In genomic region chr10:113025487-113025886, GRCh38 we compare ENCODE assay signal across 26 cellular contexts.
DNase-seq lines count a peak whose midpoint lies in the region; ATAC-seq and TF ChIP-seq lines count a peak whose summit lies in the region.
"Had no signal": no experiment of that assay in that cellular context is flagged by ENCODE, and none has a peak within 500 bp of the region (broad histone marks: within the 10 kb centered on the region; RNA-seq: fewer than 3 reads in every experiment).

No MANE protein-coding gene starts in this region.

- H2BK12ac ChIP-seq in trophoblast cell (ENCODE audit: low read length), result no peak overlapping the region

- H3K23ac ChIP-seq in trophoblast cell (ENCODE audit: low read length), result no peak overlapping the region

- DNase-seq in M059J (ENCODE audit: low read depth) (peak; percentile 21), WTC11 (ENCODE audit: low spot score) (no peak), trophoblast cell (peak; percentile 34 to 60), osteocyte (ENCODE audit: extremely low spot score, unreplicated experiment) (no peak), GOT3 (lab: John Stamatoyannopoulos, UW) (no peak), GM23338 (ENCODE audit: low spot score) (no peak)
- no peak for DNase-seq in naive thymus-derived CD8-positive, alpha-beta T cell
- DNase-seq: AML-193; C1 segment of cervical spinal cord; CD4-positive, alpha-beta memory T cell; CD4-positive, CD25-positive, alpha-beta regulatory T cell; CD8-positive, alpha-beta memory T cell; COR-L47; DMS 273 treated with DMSO at 0.1 percent for 48 hours; DMS153; DMS53; DMS79; DND-41; EL; GDM1 had no signal

- TF ChIP-seq CTCF in WTC11 (IDR thresholded peaks at IDR 0.05) (no peak), osteocyte (IDR thresholded peaks at IDR 0.05) (no peak), GM23338 (conservative IDR thresholded peaks at IDR 0.05; ENCODE audit: low read depth in 2 of 2) (no peak)

- H3K4me3 ChIP-seq in BLaER1 (no peak overlapping the region), trophoblast cell (ENCODE audit: low read depth, low read length) (no peak overlapping the region), GM23338 (no peak overlapping the region)
- H3K4me3 ChIP-seq: A549, GM12878 had no signal

- H3K36me3 ChIP-seq in BLaER1 (peaks cover 16% of the 10 kb centered on the region; the same call in 1 of the 2 replicates), trophoblast cell (ENCODE audit: control insufficient read depth in 1 of 2, insufficient read depth in 2 of 2, low read length in 2 of 2) (peaks cover 0 to 3% of the 10 kb centered on the region in 2 experiments), GM23338 (ENCODE audit: insufficient read depth) (no peaks in the 10 kb centered on the region)

- H3K27me3 Mint-ChIP-seq in WTC11 (ENCODE audit: low read depth) (no peaks in the 10 kb centered on the region), osteocyte (ENCODE audit: unreplicated experiment) (no peaks in the 10 kb centered on the region), GM23338 (ENCODE audit: insufficient read depth, low read depth, poor library complexity) (peaks cover 28% of the 10 kb centered on the region)
- H3K27me3 Mint-ChIP-seq in naive thymus-derived CD8-positive, alpha-beta T cell, result peaks cover 0 to 4% (median 3%) of the 10 kb centered on the region in 5 donors

- H3K79me2 ChIP-seq in trophoblast cell (ENCODE audit: control insufficient read depth, insufficient read depth, low read length, poor library complexity), result peaks cover 8% of the 10 kb centered on the region
- peaks cover 100% of the 10 kb centered on the region for H3K79me2 ChIP-seq in GM23338 (replicated peaks; ENCODE audit: insufficient read depth)

- CTCF ChIA-PET in WTC11 (lab: Charles Lee), result no interaction called here

- H3K27me3 ChIP-seq in BLaER1 (no peaks in the 10 kb centered on the region), trophoblast cell (ENCODE audit: insufficient read depth, low read length) (no peaks in the 10 kb centered on the region), GM23338 (ENCODE audit: insufficient read depth) (no peaks in the 10 kb centered on the region)

- no peak overlapping the region for H3K4ac ChIP-seq in trophoblast cell (ENCODE audit: low read depth, low read length)

- no peaks in the 10 kb centered on the region for H3K9me3 ChIP-seq in BLaER1
- no peaks in the 10 kb centered on the region for H3K9me3 ChIP-seq in trophoblast cell (ENCODE audit: insufficient read depth, low read depth, low read length)
- H3K9me3 ChIP-seq: A549 had no signal

- H3K79me1 ChIP-seq in trophoblast cell (ENCODE audit: low read length), result peaks cover 28% of the 10 kb centered on the region

- H3K36me3 Mint-ChIP-seq in WTC11, result peaks cover 8% of the 10 kb centered on the region
- H3K36me3 Mint-ChIP-seq in osteocyte (ENCODE audit: unreplicated experiment), result peaks cover 7% of the 10 kb centered on the region
- H3K36me3 Mint-ChIP-seq in naive thymus-derived CD8-positive, alpha-beta T cell, result peaks cover 0 to 6% (median 4%) of the 10 kb centered on the region in 3 donors
- peaks cover 20% of the 10 kb centered on the region; the same call in 2 of the 3 replicates for H3K36me3 Mint-ChIP-seq in GM23338 (ENCODE audit: low read depth)
- H3K36me3 Mint-ChIP-seq: CD4-positive, CD25-positive, alpha-beta regulatory T cell had no signal

- H3K27ac Mint-ChIP-seq in WTC11, result peak overlapping the region; percentile 81; the same call in 1 of the 2 replicates
- H3K27ac Mint-ChIP-seq in osteocyte (ENCODE audit: unreplicated experiment), result no peak overlapping the region
- no peak overlapping the region for H3K27ac Mint-ChIP-seq in naive thymus-derived CD8-positive, alpha-beta T cell
- H3K27ac Mint-ChIP-seq in GM23338, result no peak overlapping the region
- H3K27ac Mint-ChIP-seq: B cell; CD4-positive, alpha-beta memory T cell; CD4-positive, CD25-positive, alpha-beta regulatory T cell; CD8-positive, alpha-beta memory T cell had no signal

- no peak overlapping the region for H2BK120ac ChIP-seq in trophoblast cell (ENCODE audit: insufficient read depth, low read length, poor library complexity)

- H3K4me1 ChIP-seq in BLaER1 (peaks cover 70% of the 10 kb centered on the region), trophoblast cell (ENCODE audit: control insufficient read depth in 1 of 2, insufficient read depth in 2 of 2, low read length in 2 of 2) (peaks cover 31 to 32% of the 10 kb centered on the region in 2 experiments), GM23338 (ENCODE audit: insufficient read depth) (peaks cover 55% of the 10 kb centered on the region)

- H3K4me2 ChIP-seq in BLaER1, result peak overlapping the region; percentile 90; the same call in 1 of the 2 replicates
- H3K4me2 ChIP-seq in trophoblast cell (ENCODE audit: low read length), result no peak overlapping the region
- H3K4me2 ChIP-seq in GM23338, result no peak overlapping the region
- H3K4me2 ChIP-seq: A549 had no signal

- H2AFZ ChIP-seq in trophoblast cell (ENCODE audit: insufficient read depth, low read length, poor library complexity) (no peak overlapping the region), GM23338 (no peak overlapping the region)

- POLR2A ChIA-PET in WTC11 (lab: Charles Lee), result no interaction called here
- POLR2A ChIA-PET in naive thymus-derived CD8-positive, alpha-beta T cell (lab: Charles Lee), result no interaction called here

- ATAC-seq in WTC11 (no peak), GM23338 (no peak)
- ATAC-seq in naive thymus-derived CD8-positive, alpha-beta T cell, result no peak
- ATAC-seq: A549, GM12878 had no signal

- H2BK5ac ChIP-seq in trophoblast cell (ENCODE audit: low read depth, low read length, poor library complexity), result no peak overlapping the region

- no peak overlapping the region for H3K9ac ChIP-seq in BLaER1
- H3K9ac ChIP-seq in trophoblast cell (ENCODE audit: low read length), result no peak overlapping the region

- peaks cover 9% of the 10 kb centered on the region; the same call in 1 of the 2 replicates for H3F3A ChIP-seq in GM23338 (replicated peaks; ENCODE audit: low read depth)

- H3K14ac ChIP-seq in trophoblast cell (ENCODE audit: low read length), result no peak overlapping the region

- peak overlapping the region; percentile 42 for H4K91ac ChIP-seq in trophoblast cell (ENCODE audit: low read depth, low read length)

- H4K8ac ChIP-seq in trophoblast cell (ENCODE audit: low read depth, low read length), result no peak overlapping the region

- H3K9me3 Mint-ChIP-seq in WTC11, result no peaks in the 10 kb centered on the region
- H3K9me3 Mint-ChIP-seq in osteocyte (ENCODE audit: unreplicated experiment), result no peaks in the 10 kb centered on the region
- H3K9me3 Mint-ChIP-seq in naive thymus-derived CD8-positive, alpha-beta T cell, result no peaks in the 10 kb centered on the region
- H3K9me3 Mint-ChIP-seq in GM23338, result no peaks in the 10 kb centered on the region
- H3K9me3 Mint-ChIP-seq: CD14-positive monocyte; CD4-positive, alpha-beta memory T cell; CD4-positive, CD25-positive, alpha-beta regulatory T cell; CD8-positive, alpha-beta memory T cell had no signal

- WGBS in trophoblast cell (ENCODE audit: extremely low coverage, insufficient coverage, insufficient read length), result no CpG with 5 or more reads among the region's 6 CpGs

- H3K4me3 Mint-ChIP-seq in WTC11 (no peak overlapping the region), osteocyte (ENCODE audit: unreplicated experiment) (no peak overlapping the region), GM23338 (no peak overlapping the region)
- H3K4me3 Mint-ChIP-seq in naive thymus-derived CD8-positive, alpha-beta T cell, result no peak overlapping the region
- H3K4me3 Mint-ChIP-seq: B cell; CD14-positive monocyte; CD4-positive, alpha-beta memory T cell; CD4-positive, CD25-positive, alpha-beta regulatory T cell; CD8-positive, alpha-beta memory T cell had no signal

- H4K20me1 ChIP-seq in BLaER1 (peaks cover 35% of the 10 kb centered on the region), GM23338 (replicated peaks; ENCODE audit: insufficient read depth) (peaks cover 96% of the 10 kb centered on the region)

- no peak overlapping the region for H2AK5ac ChIP-seq in trophoblast cell (ENCODE audit: low read length)

- peak overlapping the region; percentile 40 for H3K18ac ChIP-seq in trophoblast cell (ENCODE audit: low read length)

- H4K12ac ChIP-seq in trophoblast cell (ENCODE audit: low read depth, low read length), result no peak overlapping the region

- peak overlapping the region; percentile 86; the same call in 1 of the 2 replicates for H3K27ac ChIP-seq in BLaER1
- H3K27ac ChIP-seq in trophoblast cell (ENCODE audit: low read depth, low read length), result no peak overlapping the region
- no peak overlapping the region for H3K27ac ChIP-seq in GM23338 (ENCODE audit: low read depth)
- H3K27ac ChIP-seq: 22Rv1, A549 had no signal

- peaks cover 65% of the 10 kb centered on the region for H3K4me1 Mint-ChIP-seq in WTC11
- H3K4me1 Mint-ChIP-seq in osteocyte (ENCODE audit: unreplicated experiment), result peaks cover 60% of the 10 kb centered on the region
- H3K4me1 Mint-ChIP-seq in naive thymus-derived CD8-positive, alpha-beta T cell, result peaks cover 9 to 16% (median 11%) of the 10 kb centered on the region in 4 donors
- peaks cover 66% of the 10 kb centered on the region for H3K4me1 Mint-ChIP-seq in GM23338
- H3K4me1 Mint-ChIP-seq: B cell had no signal

- no peaks in the 10 kb centered on the region for H3K9me2 ChIP-seq in GM23338 (ENCODE audit: insufficient read depth)

TF ChIP-seq in GM23338, 12 proteins besides CTCF, POLR2A, EP300 and RAD21 (continues in another document):
- TF ChIP-seq ETS1 (IDR thresholded peaks at IDR 0.05), result no peak
- TF ChIP-seq EZH2 (IDR thresholded peaks at IDR 0.05; ENCODE audit: low read depth, unreplicated experiment), result no peak
- TF ChIP-seq ZNF114 (CRISPR knock-in tag; IDR thresholded peaks at IDR 0.05), result no peak

Comparison
In these comparisons a context has a peak if more than half of its experiments do, and no peak if none do; other contexts are left out.
1. DNase-seq: peak in M059J (single experiment) and trophoblast cell (2 of 2); none in WTC11 (single experiment), osteocyte (single experiment), GOT3 (single experiment), naive thymus-derived CD8-positive, alpha-beta T cell (0 of 10) and GM23338 (single experiment).